9 cellular contexts compared by ENCODE assay signal in the genomic region with DNA sequence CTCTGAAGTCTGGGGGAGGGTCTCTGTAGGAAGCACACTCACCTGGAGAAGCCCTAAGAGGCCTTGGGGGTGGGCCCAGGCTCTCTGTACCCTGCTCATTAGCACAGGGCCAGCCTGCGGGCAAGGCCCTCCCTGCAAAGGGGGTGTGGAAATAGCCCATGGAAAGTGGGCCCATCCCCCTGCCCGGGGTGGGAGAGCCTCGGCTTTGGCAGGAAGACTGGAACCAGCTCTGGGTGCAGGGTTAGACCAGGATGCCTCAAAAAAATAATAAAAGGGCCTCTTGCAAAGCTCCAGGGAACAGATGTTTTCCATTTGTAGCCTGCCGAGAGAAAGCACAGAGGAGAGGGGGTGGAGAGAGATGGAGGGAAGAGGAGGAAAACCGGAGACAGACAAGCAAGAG.
A peak's percentile ranks its signal among the peaks of the same experiment; 100 is the strongest.
DNase-seq lines count a peak whose midpoint lies in the region; ATAC-seq and TF ChIP-seq lines count a peak whose summit lies in the region.
"Had no signal": no experiment of that assay in that cellular context is flagged by ENCODE, and none has a peak within 500 bp of the region (broad histone marks: within the 10 kb centered on the region; RNA-seq: fewer than 3 reads in every experiment).

No MANE protein-coding gene starts in this region.

- no peak for TF ChIP-seq POLR2A in uterus (IDR thresholded peaks at IDR 0.05)

- H3K27ac Mint-ChIP-seq in activated naive CD8-positive, alpha-beta T cell treated with anti-CD3 and anti-CD28 coated beads, Interleukin-2, amount 10 ng/mL, durations not matched to agents 7 days and 5 days = peak overlapping the region; percentile 61
- no peak overlapping the region for H3K27ac Mint-ChIP-seq in activated naive CD8-positive, alpha-beta T cell treated with anti-CD3 and anti-CD28 coated beads for 36 hours
- peak overlapping the region; percentile 88 for H3K27ac Mint-ChIP-seq in chondrocyte (ENCODE audit: unreplicated experiment)
- peak overlapping the region; percentile 88 for H3K27ac Mint-ChIP-seq in mesothelial cell of epicardium

- TF ChIP-seq CTCF in chondrocyte (IDR thresholded peaks at IDR 0.05) (no peak), mesothelial cell of epicardium (IDR thresholded peaks at IDR 0.05; ENCODE audit: unreplicated experiment) (no peak), uterus (IDR thresholded peaks at IDR 0.05) (no peak)

- intact Hi-C loops in uterus (cut with DNase I; ENCODE audit: low total_unique reads) = no loop called here

- no peak overlapping the region for H3K4me3 Mint-ChIP-seq in activated naive CD8-positive, alpha-beta T cell treated with anti-CD3 and anti-CD28 coated beads, Interleukin-2, amount 10 ng/mL, durations not matched to agents 7 days and 5 days
- no peak overlapping the region for H3K4me3 Mint-ChIP-seq in activated naive CD8-positive, alpha-beta T cell treated with anti-CD3 and anti-CD28 coated beads for 36 hours
- H3K4me3 Mint-ChIP-seq in chondrocyte (ENCODE audit: unreplicated experiment) = no peak overlapping the region
- H3K4me3 Mint-ChIP-seq in mesothelial cell of epicardium = no peak overlapping the region

- no peaks in the 10 kb centered on the region for H3K27me3 ChIP-seq in uterus

- DNase-seq in activated naive CD8-positive, alpha-beta T cell treated with anti-CD3 and anti-CD28 coated beads, Interleukin-2, amount 10 ng/mL, durations not matched to agents 7 days and 5 days = no peak
- no peak for DNase-seq in activated naive CD8-positive, alpha-beta T cell treated with anti-CD3 and anti-CD28 coated beads for 36 hours
- DNase-seq in chondrocyte (ENCODE audit: low spot score) = no peak
- DNase-seq in mesothelial cell of epicardium (ENCODE audit: low spot score in 2 of 2, unreplicated experiment in 2 of 2) = no peak
- peak; percentile 49 to 62 for DNase-seq in uterus
- no peak for DNase-seq in SIG-M5 treated with dmso at 0.1 percent for 504 hours (lab: John Stamatoyannopoulos, UW; ENCODE audit: unreplicated experiment)
- no peak for DNase-seq in activated T-cell treated with anti-CD3 and anti-CD28 coated beads, Interleukin-2, amount 50 U/mL, for 1 hour
- DNase-seq: DMS153 had no signal

- no peak overlapping the region for H3K4me3 ChIP-seq in uterus

- ATAC-seq in activated naive CD8-positive, alpha-beta T cell treated with anti-CD3 and anti-CD28 coated beads, Interleukin-2, amount 10 ng/mL, durations not matched to agents 7 days and 5 days (ENCODE audit: low read depth) = no peak
- no peak for ATAC-seq in GM18867 (IDR thresholded peaks at IDR 0.05; ENCODE audit: unreplicated experiment)

- H3K9me3 ChIP-seq in uterus = no peaks in the 10 kb centered on the region

- no peaks in the 10 kb centered on the region for H3K36me3 ChIP-seq in uterus

- H3K27me3 Mint-ChIP-seq in activated naive CD8-positive, alpha-beta T cell treated with anti-CD3 and anti-CD28 coated beads, Interleukin-2, amount 10 ng/mL, durations not matched to agents 7 days and 5 days = no peaks in the 10 kb centered on the region
- H3K27me3 Mint-ChIP-seq in activated naive CD8-positive, alpha-beta T cell treated with anti-CD3 and anti-CD28 coated beads for 36 hours = no peaks in the 10 kb centered on the region
- H3K27me3 Mint-ChIP-seq in chondrocyte (ENCODE audit: low read depth) (no peaks in the 10 kb centered on the region), mesothelial cell of epicardium (ENCODE audit: low read depth) (no peaks in the 10 kb centered on the region)

- POLR2A ChIA-PET in activated naive CD8-positive, alpha-beta T cell treated with anti-CD3 and anti-CD28 coated beads, Interleukin-2, amount 10 ng/mL, durations not matched to agents 7 days and 5 days (lab: Charles Lee) = no interaction called here

- H3K36me3 Mint-ChIP-seq in activated naive CD8-positive, alpha-beta T cell treated with anti-CD3 and anti-CD28 coated beads, Interleukin-2, amount 10 ng/mL, durations not matched to agents 7 days and 5 days = peaks cover 11% of the 10 kb centered on the region
- peaks cover 16% of the 10 kb centered on the region for H3K36me3 Mint-ChIP-seq in activated naive CD8-positive, alpha-beta T cell treated with anti-CD3 and anti-CD28 coated beads for 36 hours
- H3K36me3 Mint-ChIP-seq in chondrocyte (ENCODE audit: low read depth) (peaks cover 14% of the 10 kb centered on the region), mesothelial cell of epicardium (peaks cover 11% of the 10 kb centered on the region)

- peaks cover 16% of the 10 kb centered on the region for H3K4me1 Mint-ChIP-seq in activated naive CD8-positive, alpha-beta T cell treated with anti-CD3 and anti-CD28 coated beads, Interleukin-2, amount 10 ng/mL, durations not matched to agents 7 days and 5 days
- H3K4me1 Mint-ChIP-seq in activated naive CD8-positive, alpha-beta T cell treated with anti-CD3 and anti-CD28 coated beads for 36 hours = peaks cover 24% of the 10 kb centered on the region
- H3K4me1 Mint-ChIP-seq in chondrocyte (ENCODE audit: low read depth) (peaks cover 46% of the 10 kb centered on the region), mesothelial cell of epicardium (peaks cover 27% of the 10 kb centered on the region)

- H3K4me1 ChIP-seq in uterus = peaks cover 17 to 45% of the 10 kb centered on the region in 2 donors

- H3K9me3 Mint-ChIP-seq in activated naive CD8-positive, alpha-beta T cell treated with anti-CD3 and anti-CD28 coated beads, Interleukin-2, amount 10 ng/mL, durations not matched to agents 7 days and 5 days = no peaks in the 10 kb centered on the region
- H3K9me3 Mint-ChIP-seq in activated naive CD8-positive, alpha-beta T cell treated with anti-CD3 and anti-CD28 coated beads for 36 hours = no peaks in the 10 kb centered on the region
- H3K9me3 Mint-ChIP-seq in chondrocyte (ENCODE audit: low read depth) (no peaks in the 10 kb centered on the region), mesothelial cell of epicardium (no peaks in the 10 kb centered on the region)

- peak overlapping the region; percentile 87 for H3K27ac ChIP-seq in uterus

Comparison
In these comparisons a context has a peak if more than half of its experiments do, and no peak if none do; other contexts are left out.
1. DNase-seq: peak in uterus (2 of 2); none in activated naive CD8-positive, alpha-beta T cell treated with anti-CD3 and anti-CD28 coated beads, Interleukin-2, amount 10 ng/mL, durations not matched to agents 7 days and 5 days (single experiment), activated naive CD8-positive, alpha-beta T cell treated with anti-CD3 and anti-CD28 coated beads for 36 hours (single experiment), chondrocyte (single experiment), mesothelial cell of epicardium (0 of 2), SIG-M5 treated with dmso at 0.1 percent for 504 hours (single experiment) and activated T-cell treated with anti-CD3 and anti-CD28 coated beads, Interleukin-2, amount 50 U/mL, for 1 hour (single experiment).